Comparison of ENCODE assay signal across 15 cellular contexts in the genomic region with DNA sequence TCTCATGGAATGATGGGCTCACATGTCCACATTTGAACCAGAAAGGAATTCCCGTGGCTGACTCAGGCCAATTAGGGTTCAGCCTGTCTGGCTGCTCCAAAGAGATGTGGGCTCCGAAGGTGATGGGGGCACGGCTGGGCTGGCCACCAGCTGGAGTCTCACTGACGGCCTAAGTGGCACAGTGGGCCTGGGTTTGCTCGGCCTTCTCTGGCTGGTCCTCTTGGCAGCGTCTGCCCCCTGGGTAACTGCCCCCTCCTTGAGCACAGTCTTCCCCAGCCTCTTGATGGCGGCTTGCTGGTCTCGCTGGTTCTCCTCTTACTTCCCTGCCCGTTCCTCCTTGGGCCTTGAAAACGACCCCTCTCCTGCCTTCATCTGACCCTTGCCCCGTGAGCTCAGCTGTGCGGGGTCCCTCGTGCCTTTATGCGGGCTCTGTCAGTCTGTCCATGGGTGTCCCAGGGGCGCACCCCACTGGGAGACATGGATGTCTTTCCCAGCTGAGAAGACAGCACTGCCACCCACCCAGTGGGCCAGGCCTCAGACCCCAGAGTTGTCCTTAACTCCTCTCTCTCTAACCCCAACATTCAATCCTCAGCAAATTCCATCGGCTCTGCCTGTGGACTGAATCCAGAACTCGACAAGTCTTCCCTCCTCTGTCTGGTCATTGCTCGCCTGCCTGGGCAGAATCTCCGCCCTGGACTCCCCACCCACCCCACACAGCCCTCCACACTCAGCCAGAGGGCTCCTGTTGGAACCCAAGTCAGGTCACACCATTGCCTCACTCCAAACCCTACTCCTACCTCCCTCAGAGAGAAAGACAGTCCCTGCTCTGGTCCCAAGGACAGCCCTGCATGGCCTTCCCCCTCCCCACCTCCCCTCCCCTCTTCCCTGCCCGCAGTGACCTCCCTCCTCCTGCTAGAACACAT.
"Had no signal": no experiment of that assay in that cellular context is flagged by ENCODE, and none has a peak within 500 bp of the region (broad histone marks: within the 10 kb centered on the region; RNA-seq: fewer than 3 reads in every experiment).

No MANE protein-coding gene starts in this region.

- H3K4me1 Mint-ChIP-seq: activated B cell treated with CpG ODN at 0.5 μM for 24 hours; activated T-helper 17 cell treated with anti-CD3 and anti-CD28 coated beads, Interleukin-2, amount 50 U/mL, for 72 hours had no signal

- H3K27ac ChIP-seq: thyroid gland had no signal

- H3K9me3 ChIP-seq: thyroid gland had no signal

- H3K36me3 ChIP-seq: thyroid gland had no signal

- H3K4me3 Mint-ChIP-seq: activated B cell treated with CpG ODN at 0.5 μM for 24 hours; activated CD4-positive, alpha-beta T cell treated with anti-CD3 and anti-CD28 coated beads, Interleukin-2, amount 10 ng/mL, durations not matched to agents 24 days and 14 days; activated naive CD4-positive, alpha-beta T cell treated with anti-CD3 and anti-CD28 coated beads, Interleukin-2, amount 10 ng/mL, durations not matched to agents 7 days and 5 days; activated T-helper 17 cell treated with anti-CD3 and anti-CD28 coated beads, Interleukin-2, amount 50 U/mL, for 72 hours; naive thymus-derived CD4-positive, alpha-beta T cell; T-helper 1 cell treated with Interleukin-12 subunit alpha and Interleukin-12 subunit beta and Interleukin-4 antibody, amounts not matched to agents 30 μg/mL and 1 μg/mL, for 36 hours had no signal

- DNase-seq: activated B cell treated with CpG ODN at 0.5 μM for 24 hours; activated CD4-positive, alpha-beta T cell treated with anti-CD3 and anti-CD28 coated beads, Interleukin-2, amount 10 ng/mL, durations not matched to agents 24 days and 14 days; activated CD8-positive, alpha-beta memory T cell treated with anti-CD3 and anti-CD28 coated beads for 24 hours; activated naive CD4-positive, alpha-beta T cell treated with anti-CD3 and anti-CD28 coated beads, Interleukin-2, amount 10 ng/mL, durations not matched to agents 7 days and 5 days; central memory CD4-positive, alpha-beta T cell; cortex of kidney; erythroblast; hypothalamus; naive thymus-derived CD4-positive, alpha-beta T cell; stimulated activated CD4-positive, alpha-beta T cell treated with anti-CD3 and anti-CD28 coated beads, Interleukin-4, amount 100 ng/mL, for 1 hour; stimulated activated CD8-positive, alpha-beta memory T cell treated with anti-CD3 and anti-CD28 coated beads, Interleukin-4, amount 100 ng/mL, for 48 hours; thyroid gland had no signal

- H3K36me3 Mint-ChIP-seq: activated naive CD4-positive, alpha-beta T cell treated with anti-CD3 and anti-CD28 coated beads, Interleukin-2, amount 10 ng/mL, durations not matched to agents 7 days and 5 days; naive thymus-derived CD4-positive, alpha-beta T cell had no signal

- H3K27ac Mint-ChIP-seq: activated B cell treated with CpG ODN at 0.5 μM for 24 hours; activated CD4-positive, alpha-beta T cell treated with anti-CD3 and anti-CD28 coated beads, Interleukin-2, amount 10 ng/mL, durations not matched to agents 24 days and 14 days; activated naive CD4-positive, alpha-beta T cell treated with anti-CD3 and anti-CD28 coated beads, Interleukin-2, amount 10 ng/mL, durations not matched to agents 7 days and 5 days; activated T-helper 17 cell treated with anti-CD3 and anti-CD28 coated beads, Interleukin-2, amount 50 U/mL, for 72 hours; naive thymus-derived CD4-positive, alpha-beta T cell; T-helper 1 cell treated with Interleukin-12 subunit alpha and Interleukin-12 subunit beta and Interleukin-4 antibody, amounts not matched to agents 30 μg/mL and 1 μg/mL, for 36 hours had no signal

- ATAC-seq: activated T-helper 17 cell treated with anti-CD3 and anti-CD28 coated beads, Interleukin-2, amount 50 U/mL, for 72 hours; naive thymus-derived CD4-positive, alpha-beta T cell had no signal

- H3K9me3 Mint-ChIP-seq: activated B cell treated with CpG ODN at 0.5 μM for 24 hours; activated CD4-positive, alpha-beta T cell treated with anti-CD3 and anti-CD28 coated beads, Interleukin-2, amount 10 ng/mL, durations not matched to agents 24 days and 14 days; activated naive CD4-positive, alpha-beta T cell treated with anti-CD3 and anti-CD28 coated beads, Interleukin-2, amount 10 ng/mL, durations not matched to agents 7 days and 5 days; activated T-helper 17 cell treated with anti-CD3 and anti-CD28 coated beads, Interleukin-2, amount 50 U/mL, for 72 hours; naive thymus-derived CD4-positive, alpha-beta T cell; T-helper 1 cell treated with Interleukin-12 subunit alpha and Interleukin-12 subunit beta and Interleukin-4 antibody, amounts not matched to agents 30 μg/mL and 1 μg/mL, for 36 hours had no signal

- H3K27me3 ChIP-seq: thyroid gland had no signal

- H3K4me3 ChIP-seq: lung, thyroid gland had no signal
